Comparison of ENCODE assay signal across 8 cellular contexts in genomic region chr14:105567165-105568103, GRCh38. TPM values are rescaled to one million over a fixed set of nuclear protein-coding genes. Genes with fewer than 3 reads are reported as not detected.
DNase-seq lines count a peak whose midpoint lies in the region; ATAC-seq and TF ChIP-seq lines count a peak whose summit lies in the region.
"Not testable (repeated sequence)": the region's sequence is repeated elsewhere in the genome, so short reads cannot be mapped to it uniquely, and the experiment has no call there.

No MANE protein-coding gene starts in this region.

- H3K9me3 ChIP-seq in DND-41 (ENCODE audit: insufficient read depth, low read length, severe bottlenecking); Karpas-422 (ENCODE audit: low read length); OCI-LY7 (ENCODE audit: low read length); mucosa of rectum (ENCODE audit: control insufficient read depth in 2 of 2, low read length in 2 of 2): not testable (repeated sequence)

- CTCF ChIA-PET in OCI-LY7 (lab: Charles Lee; ENCODE audit: unreplicated experiment): not testable (repeated sequence)

- not testable (repeated sequence) for H3K27ac ChIP-seq in DND-41 (ENCODE audit: low read length)
- peak overlapping the region; percentile 96 for H3K27ac ChIP-seq in Karpas-422 (ENCODE audit: low read length)
- H3K27ac ChIP-seq in OCI-LY7 (ENCODE audit: low read depth, low read length, poor library complexity, severe bottlenecking): peak overlapping the region; percentile 88
- peak overlapping the region; percentile 14 to 67 for H3K27ac ChIP-seq in mucosa of rectum (ENCODE audit: low read depth in 2 of 2, low read length in 2 of 2)

- not testable (repeated sequence) for H3K36me3 Mint-ChIP-seq in activated naive CD4-positive, alpha-beta T cell treated with anti-CD3 and anti-CD28 coated beads, Interleukin-2, amount 50 U/mL, for 24 hours
- H3K36me3 Mint-ChIP-seq in endothelial cell (ENCODE audit: low read depth, unreplicated experiment): peaks cover 40% of the 10 kb centered on the region
- peaks cover 34 to 54% of the 10 kb centered on the region in 2 donors for H3K36me3 Mint-ChIP-seq in stimulated activated naive B cell treated with anti-CD40 and anti-IgM and Interleukin-4, amounts not matched to agents 10 μg/mL and 1 μg/mL and 100 μg/mL, for 72 hours

- peaks cover 10% of the 10 kb centered on the region for H3K4me1 Mint-ChIP-seq in activated naive CD4-positive, alpha-beta T cell treated with anti-CD3 and anti-CD28 coated beads, Interleukin-2, amount 50 U/mL, for 24 hours
- H3K4me1 Mint-ChIP-seq in endothelial cell (ENCODE audit: unreplicated experiment): not testable (repeated sequence)
- peaks cover 57 to 73% of the 10 kb centered on the region in 2 donors for H3K4me1 Mint-ChIP-seq in stimulated activated naive B cell treated with anti-CD40 and anti-IgM and Interleukin-4, amounts not matched to agents 10 μg/mL and 1 μg/mL and 100 μg/mL, for 72 hours

- not testable (repeated sequence) for H3K9me3 Mint-ChIP-seq in activated naive CD4-positive, alpha-beta T cell treated with anti-CD3 and anti-CD28 coated beads, Interleukin-2, amount 50 U/mL, for 24 hours
- H3K9me3 Mint-ChIP-seq in endothelial cell (ENCODE audit: unreplicated experiment): peaks cover 38% of the 10 kb centered on the region
- H3K9me3 Mint-ChIP-seq in stimulated activated naive B cell treated with anti-CD40 and anti-IgM and Interleukin-4, amounts not matched to agents 10 μg/mL and 1 μg/mL and 100 μg/mL, for 72 hours: peaks cover 42 to 49% of the 10 kb centered on the region in 2 donors

- H3K4me3 ChIP-seq in DND-41 (ENCODE audit: low read depth in 1 of 2, low read length in 2 of 2); Karpas-422 (ENCODE audit: low read length); OCI-LY7 (ENCODE audit: low read depth, low read length, poor library complexity, severe bottlenecking); mucosa of rectum (ENCODE audit: low read length in 2 of 2): not testable (repeated sequence)

- not testable (repeated sequence) for H3K4me1 ChIP-seq in DND-41 (ENCODE audit: insufficient read depth, low read length); mucosa of rectum (ENCODE audit: control insufficient read depth in 2 of 2, insufficient read depth in 2 of 2, low read length in 2 of 2)
- H3K4me1 ChIP-seq in Karpas-422 (ENCODE audit: low read length): peaks cover 89% of the 10 kb centered on the region
- peaks cover 93% of the 10 kb centered on the region for H3K4me1 ChIP-seq in OCI-LY7 (ENCODE audit: insufficient read depth, low read length, poor library complexity, severe bottlenecking)

- BruUV-seq in OCI-LY7 (replicated peaks; lab: Mats Ljungman, UMichigan): not testable (repeated sequence)

- not testable (repeated sequence) for H3K79me2 ChIP-seq in DND-41 (ENCODE audit: insufficient read depth, low read length); Karpas-422 (ENCODE audit: low read length)
- H3K79me2 ChIP-seq in OCI-LY7 (ENCODE audit: insufficient read depth, low read depth, low read length): peaks cover 26% of the 10 kb centered on the region; the same call in 1 of the 2 replicates

- TF ChIP-seq CTCF in DND-41 (IDR thresholded peaks at IDR 0.05; ENCODE audit: borderline replicate concordance, extremely low read depth, low read length, poor library complexity, severe bottlenecking); OCI-LY7 (conservative IDR thresholded peaks at IDR 0.05; ENCODE audit: low read length); endothelial cell (IDR thresholded peaks at IDR 0.05; ENCODE audit: unreplicated experiment): not testable (repeated sequence)

- H3K9ac ChIP-seq in DND-41 (ENCODE audit: low read depth, low read length); mucosa of rectum (ENCODE audit: low read depth in 1 of 2, low read length in 2 of 2): not testable (repeated sequence)
- H3K9ac ChIP-seq in Karpas-422 (ENCODE audit: low read length): peak overlapping the region; percentile 46; the same call in 1 of the 2 replicates

- not testable (repeated sequence) for H3K27me3 Mint-ChIP-seq in activated naive CD4-positive, alpha-beta T cell treated with anti-CD3 and anti-CD28 coated beads, Interleukin-2, amount 50 U/mL, for 24 hours; stimulated activated naive B cell treated with anti-CD40 and anti-IgM and Interleukin-4, amounts not matched to agents 10 μg/mL and 1 μg/mL and 100 μg/mL, for 72 hours
- H3K27me3 Mint-ChIP-seq in endothelial cell (ENCODE audit: unreplicated experiment): peaks cover 34% of the 10 kb centered on the region

- not testable (repeated sequence) for DNase-seq in DND-41; endothelial cell (ENCODE audit: low spot score); stimulated activated naive B cell treated with anti-CD40 and anti-IgM and Interleukin-4, amounts not matched to agents 10 μg/mL and 1 μg/mL and 100 μg/mL, for 72 hours
- DNase-seq in Karpas-422 (peak; percentile 55), OCI-LY7 (ENCODE audit: low spot score) (peak; percentile 51)

- peak; percentile 24 for TF ChIP-seq POLR2A in GM19099 (IDR thresholded peaks at IDR 0.05; ENCODE audit: extremely low read depth, insufficient read length, low read depth)

- H3K27me3 ChIP-seq in DND-41 (ENCODE audit: insufficient read depth, low read length, poor library complexity); Karpas-422 (ENCODE audit: low read length); mucosa of rectum (ENCODE audit: control insufficient read depth in 2 of 2, insufficient read depth in 2 of 2, low read length in 2 of 2): not testable (repeated sequence)

- not testable (repeated sequence) for H2AFZ ChIP-seq in DND-41 (ENCODE audit: low read depth, low read length); Karpas-422 (ENCODE audit: low read length); OCI-LY7 (ENCODE audit: low read length)

- 0 out of 3 replicates have a peak, but pooled peaks have one; percentile 15 for ATAC-seq in DND-41 (ENCODE audit: insufficient read depth, low read depth)
- not testable (repeated sequence) for ATAC-seq in stimulated activated naive B cell treated with anti-CD40 and anti-IgM and Interleukin-4, amounts not matched to agents 10 μg/mL and 1 μg/mL and 100 μg/mL, for 72 hours (replicated peaks)

- not testable (repeated sequence) for H3K4me2 ChIP-seq in DND-41 (ENCODE audit: insufficient read depth, low read length); Karpas-422 (ENCODE audit: low read depth, low read length, poor library complexity, severe bottlenecking)
- H3K4me2 ChIP-seq in OCI-LY7 (ENCODE audit: low read length): peak overlapping the region; percentile 30; the same call in 1 of the 2 replicates

- not testable (repeated sequence) for H3K36me3 ChIP-seq in DND-41 (ENCODE audit: insufficient read depth, low read length); Karpas-422 (ENCODE audit: insufficient read depth, low read length); OCI-LY7 (ENCODE audit: insufficient read depth, low read length); mucosa of rectum (ENCODE audit: control insufficient read depth in 2 of 2, insufficient read depth in 2 of 2, low read length in 2 of 2)

- not testable (repeated sequence) for H4K20me1 ChIP-seq in DND-41 (ENCODE audit: insufficient read depth, low read length); Karpas-422 (ENCODE audit: insufficient read depth, low read depth, low read length); OCI-LY7 (ENCODE audit: insufficient read depth, low read length)

- H3K9me2 ChIP-seq in Karpas-422 (replicated peaks; ENCODE audit: insufficient read depth, low read length); OCI-LY7 (ENCODE audit: insufficient read depth, low read length): not testable (repeated sequence)

- not testable (repeated sequence) for H3K4me3 Mint-ChIP-seq in activated naive CD4-positive, alpha-beta T cell treated with anti-CD3 and anti-CD28 coated beads, Interleukin-2, amount 50 U/mL, for 24 hours
- peak overlapping the region; percentile 70 for H3K4me3 Mint-ChIP-seq in endothelial cell (ENCODE audit: unreplicated experiment)
- H3K4me3 Mint-ChIP-seq in stimulated activated naive B cell treated with anti-CD40 and anti-IgM and Interleukin-4, amounts not matched to agents 10 μg/mL and 1 μg/mL and 100 μg/mL, for 72 hours: peak overlapping the region; percentile 69 to 71

- POLR2A ChIA-PET in OCI-LY7 (lab: Charles Lee): not testable (repeated sequence)

- intact Hi-C loops in OCI-LY7 (cut with micrococcal nuclease; ENCODE audit: unreplicated experiment): loop anchor here (2.0 kb wide), 1 partner anchor 121 kb away; no protein-coding TSS in a partner anchor

- peak overlapping the region; percentile 69 for H3K27ac Mint-ChIP-seq in activated naive CD4-positive, alpha-beta T cell treated with anti-CD3 and anti-CD28 coated beads, Interleukin-2, amount 50 U/mL, for 24 hours
- H3K27ac Mint-ChIP-seq in endothelial cell (ENCODE audit: unreplicated experiment): peak overlapping the region; percentile 76
- H3K27ac Mint-ChIP-seq in stimulated activated naive B cell treated with anti-CD40 and anti-IgM and Interleukin-4, amounts not matched to agents 10 μg/mL and 1 μg/mL and 100 μg/mL, for 72 hours: peak overlapping the region; percentile 93

RNA-seq across cellular contexts. Expression of gene TMEM121, which starts 41.1 kb away (rescaled TPM):
- total RNA-seq in Karpas-422 (2014; rRNA removed; shearing (Covaris generic); ENCODE audit: low replicate concordance): 0.18 TPM in 1 of 2 replicates, not detected in the other
- 0.25 and 0.70 TPM in 2 replicates for total RNA-seq in OCI-LY7 (2014; rRNA removed; shearing (Covaris generic))
- total RNA-seq in OCI-LY7 (2022) (0.21 and 0.31 TPM in 2 replicates), endothelial cell (ENCODE audit: unreplicated experiment) (1.6 TPM)
